ENCODE assay signal across 1 cellular context in genomic region chr2:226888971-226889370, GRCh38.
TF ChIP-seq lines count a peak whose summit lies in the region.

No MANE protein-coding gene starts in this region.

TF ChIP-seq in A549, 52 proteins besides CTCF, POLR2A, EP300 and RAD21 (continued from another document):
- TF ChIP-seq, protein P1, sequence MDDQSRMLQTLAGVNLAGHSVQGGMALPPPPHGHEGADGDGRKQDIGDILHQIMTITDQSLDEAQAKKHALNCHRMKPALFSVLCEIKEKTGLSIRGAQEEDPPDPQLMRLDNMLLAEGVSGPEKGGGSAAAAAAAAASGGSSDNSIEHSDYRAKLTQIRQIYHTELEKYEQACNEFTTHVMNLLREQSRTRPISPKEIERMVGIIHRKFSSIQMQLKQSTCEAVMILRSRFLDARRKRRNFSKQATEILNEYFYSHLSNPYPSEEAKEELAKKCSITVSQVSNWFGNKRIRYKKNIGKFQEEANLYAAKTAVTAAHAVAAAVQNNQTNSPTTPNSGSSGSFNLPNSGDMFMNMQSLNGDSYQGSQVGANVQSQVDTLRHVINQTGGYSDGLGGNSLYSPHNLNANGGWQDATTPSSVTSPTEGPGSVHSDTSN (IDR thresholded peaks at IDR 0.05): no peak
- TF ChIP-seq TP53 (CRISPR knock-in tag; IDR thresholded peaks at IDR 0.05): no peak
- TF ChIP-seq, protein P2, sequence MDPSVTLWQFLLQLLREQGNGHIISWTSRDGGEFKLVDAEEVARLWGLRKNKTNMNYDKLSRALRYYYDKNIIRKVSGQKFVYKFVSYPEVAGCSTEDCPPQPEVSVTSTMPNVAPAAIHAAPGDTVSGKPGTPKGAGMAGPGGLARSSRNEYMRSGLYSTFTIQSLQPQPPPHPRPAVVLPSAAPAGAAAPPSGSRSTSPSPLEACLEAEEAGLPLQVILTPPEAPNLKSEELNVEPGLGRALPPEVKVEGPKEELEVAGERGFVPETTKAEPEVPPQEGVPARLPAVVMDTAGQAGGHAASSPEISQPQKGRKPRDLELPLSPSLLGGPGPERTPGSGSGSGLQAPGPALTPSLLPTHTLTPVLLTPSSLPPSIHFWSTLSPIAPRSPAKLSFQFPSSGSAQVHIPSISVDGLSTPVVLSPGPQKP (IDR thresholded peaks at IDR 0.05; ENCODE audit: low read depth, low read length): no peak
